Comparison of ENCODE assay signal across 12 cellular contexts in genomic region chr6:15253107-15254073, GRCh38. TPM values are rescaled to one million over a fixed set of nuclear protein-coding genes. Genes with fewer than 3 reads are reported as not detected.
DNase-seq lines count a peak whose midpoint lies in the region; ATAC-seq and TF ChIP-seq lines count a peak whose summit lies in the region.
"Had no signal": no experiment of that assay in that cellular context is flagged by ENCODE, and none has a peak within 500 bp of the region (broad histone marks: within the 10 kb centered on the region; RNA-seq: fewer than 3 reads in every experiment).

No MANE protein-coding gene starts in this region.

- peaks cover 32% of the 10 kb centered on the region for H3K36me3 Mint-ChIP-seq in activated T-cell treated with anti-CD3 and anti-CD28 coated beads, Interleukin-2, amount 50 U/mL, for 4 hours (ENCODE audit: insufficient read depth)
- peaks cover 12% of the 10 kb centered on the region for H3K36me3 Mint-ChIP-seq in stimulated activated memory B cell treated with anti-CD40 and anti-IgM and Interleukin-4, amounts not matched to agents 10 μg/mL and 1 μg/mL and 100 μg/mL, for 72 hours

- no peaks in the 10 kb centered on the region for H3K9me3 ChIP-seq in OCI-LY3 (ENCODE audit: insufficient read depth, low read length)
- H3K9me3 ChIP-seq: testis had no signal

- DNase-seq in activated T-cell treated with anti-CD3 and anti-CD28 coated beads, Interleukin-2, amount 50 U/mL, for 4 hours: no peak
- no peak for DNase-seq in activated T-cell treated with anti-CD3 and anti-CD28 coated beads, Interleukin-2, amount 50 U/mL, for 1 hour
- DNase-seq in dorsolateral prefrontal cortex: no peak
- no peak for DNase-seq in Ammon's horn (ENCODE audit: low spot score)
- DNase-seq in cortex of kidney (lab: John Stamatoyannopoulos, UW): no peak
- DNase-seq: NCI-H2081, RPMI8226, testis had no signal

- peak overlapping the region; percentile 94 for H3K27ac ChIP-seq in OCI-LY3 (ENCODE audit: low read length)
- peak overlapping the region in 55 of 59 donors; percentile 18 to 99 (median 68) for H3K27ac ChIP-seq in dorsolateral prefrontal cortex
- H3K27ac ChIP-seq: testis, VCaP had no signal

- peaks cover 84% of the 10 kb centered on the region for H3K4me1 ChIP-seq in OCI-LY3 (ENCODE audit: low read length)

- intact Hi-C loops in dorsolateral prefrontal cortex (cut with DNase I): loop anchor here (5.0 kb wide), 3 partner anchors 139 to 194 kb away; no protein-coding TSS in a partner anchor

- peaks cover 95% of the 10 kb centered on the region for H3K79me2 ChIP-seq in OCI-LY3 (ENCODE audit: low read length)

- H3K27ac Mint-ChIP-seq in stimulated activated memory B cell treated with anti-CD40 and anti-IgM and Interleukin-4, amounts not matched to agents 10 μg/mL and 1 μg/mL and 100 μg/mL, for 72 hours: peak overlapping the region; percentile 83

- ATAC-seq in activated T-cell treated with anti-CD3 and anti-CD28 coated beads, Interleukin-2, amount 50 U/mL, for 4 hours: no peak
- ATAC-seq in stimulated activated memory B cell treated with anti-CD40 and anti-IgM and Interleukin-4, amounts not matched to agents 10 μg/mL and 1 μg/mL and 100 μg/mL, for 72 hours: no peak
- no peak for ATAC-seq in HG02938 (IDR thresholded peaks at IDR 0.05; ENCODE audit: unreplicated experiment)

- H3K27me3 Mint-ChIP-seq in activated T-cell treated with anti-CD3 and anti-CD28 coated beads, Interleukin-2, amount 50 U/mL, for 4 hours (ENCODE audit: low read depth): no peaks in the 10 kb centered on the region
- H3K27me3 Mint-ChIP-seq in stimulated activated memory B cell treated with anti-CD40 and anti-IgM and Interleukin-4, amounts not matched to agents 10 μg/mL and 1 μg/mL and 100 μg/mL, for 72 hours: no peaks in the 10 kb centered on the region

- no peak overlapping the region for H2AFZ ChIP-seq in OCI-LY3 (ENCODE audit: low read depth, low read length)

- peaks cover 94% of the 10 kb centered on the region for H3K4me1 Mint-ChIP-seq in activated T-cell treated with anti-CD3 and anti-CD28 coated beads, Interleukin-2, amount 50 U/mL, for 4 hours (ENCODE audit: low read depth)
- H3K4me1 Mint-ChIP-seq in stimulated activated memory B cell treated with anti-CD40 and anti-IgM and Interleukin-4, amounts not matched to agents 10 μg/mL and 1 μg/mL and 100 μg/mL, for 72 hours: peaks cover 97% of the 10 kb centered on the region

- H3K4me3 ChIP-seq in OCI-LY3 (ENCODE audit: low read length) (peak overlapping the region; percentile 63), dorsolateral prefrontal cortex (no peak overlapping the region)
- H3K4me3 ChIP-seq: testis had no signal

- H3K4me2 ChIP-seq in OCI-LY3 (ENCODE audit: low read length): peak overlapping the region; percentile 72

- no peaks in the 10 kb centered on the region for H3K9me3 Mint-ChIP-seq in activated T-cell treated with anti-CD3 and anti-CD28 coated beads, Interleukin-2, amount 50 U/mL, for 4 hours
- no peaks in the 10 kb centered on the region for H3K9me3 Mint-ChIP-seq in stimulated activated memory B cell treated with anti-CD40 and anti-IgM and Interleukin-4, amounts not matched to agents 10 μg/mL and 1 μg/mL and 100 μg/mL, for 72 hours

- TF ChIP-seq CTCF in OCI-LY3 (IDR thresholded peaks at IDR 0.05; ENCODE audit: low read depth, low read length) (no peak), dorsolateral prefrontal cortex (IDR thresholded peaks at IDR 0.05 in 54 of 56, conservative IDR thresholded peaks at IDR 0.05 in 2 of 56; ENCODE audit: low read depth in 1 of 56, partially characterized antibody in 56 of 56) (no peak)

- H3K36me3 ChIP-seq in OCI-LY3 (replicated peaks; ENCODE audit: low read depth, low read length): no peaks in the 10 kb centered on the region

- H3K27me3 ChIP-seq in OCI-LY3 (ENCODE audit: low read depth, low read length): no peaks in the 10 kb centered on the region
- H3K27me3 ChIP-seq in dorsolateral prefrontal cortex: no peaks in the 10 kb centered on the region
- H3K27me3 ChIP-seq: testis had no signal

- peak overlapping the region; percentile 90 for H3K4me3 Mint-ChIP-seq in activated T-cell treated with anti-CD3 and anti-CD28 coated beads, Interleukin-2, amount 50 U/mL, for 4 hours
- H3K4me3 Mint-ChIP-seq in stimulated activated memory B cell treated with anti-CD40 and anti-IgM and Interleukin-4, amounts not matched to agents 10 μg/mL and 1 μg/mL and 100 μg/mL, for 72 hours: peak overlapping the region; percentile 57

- H3K9ac ChIP-seq in OCI-LY3 (ENCODE audit: low read length): peak overlapping the region; percentile 74

- peaks cover 34% of the 10 kb centered on the region for H4K20me1 ChIP-seq in OCI-LY3 (ENCODE audit: insufficient read depth, low read length)

RNA-seq across cellular contexts. Expression of gene JARID2, which starts 7.5 kb away (rescaled TPM):
- total RNA-seq in activated T-cell treated with anti-CD3 and anti-CD28 coated beads, Interleukin-2, amount 50 U/mL, for 4 hours: 10 to 100 TPM; 32.6 to 43.6 (median 37.2) TPM
- total RNA-seq in dorsolateral prefrontal cortex: 10 to 100 TPM; 14.2 to 26.7 (median 20.5) TPM
